10 cellular contexts compared by ENCODE assay signal in the genomic region with DNA sequence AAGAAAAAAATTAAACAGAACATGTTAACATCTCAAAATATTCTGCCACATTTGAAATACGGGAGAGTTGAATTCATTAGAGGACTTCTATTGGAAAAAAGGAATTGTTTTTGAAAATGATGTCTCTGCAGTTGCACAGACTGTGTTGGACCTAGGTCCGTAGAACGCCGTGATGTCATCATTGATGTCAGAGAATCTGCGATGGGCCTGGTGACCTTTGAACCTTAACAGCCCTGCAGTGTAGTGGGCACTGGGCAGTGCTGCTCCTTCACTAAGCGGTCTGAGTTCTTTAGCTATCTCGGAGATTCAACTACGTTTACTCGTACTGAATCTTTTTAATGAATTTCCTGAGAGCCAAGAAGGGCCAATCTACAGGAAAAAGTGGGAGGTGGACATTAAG. TPM values are rescaled to one million over a fixed set of nuclear protein-coding genes. Genes with fewer than 3 reads are reported as not detected.
"Had no signal": no experiment of that assay in that cellular context is flagged by ENCODE, and none has a peak within 500 bp of the region (broad histone marks: within the 10 kb centered on the region; RNA-seq: fewer than 3 reads in every experiment).

A gene with protein sequence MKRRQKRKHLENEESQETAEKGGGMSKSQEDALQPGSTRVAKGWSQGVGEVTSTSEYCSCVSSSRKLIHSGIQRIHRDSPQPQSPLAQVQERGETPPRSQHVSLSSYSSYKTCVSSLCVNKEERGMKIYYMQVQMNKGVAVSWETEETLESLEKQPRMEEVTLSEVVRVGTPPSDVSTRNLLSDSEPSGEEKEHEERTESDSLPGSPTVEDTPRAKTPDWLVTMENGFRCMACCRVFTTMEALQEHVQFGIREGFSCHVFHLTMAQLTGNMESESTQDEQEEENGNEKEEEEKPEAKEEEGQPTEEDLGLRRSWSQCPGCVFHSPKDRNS (plus strand): TSS at position 220 of the 400 bp plus-strand sequence. CDS start 211 bp downstream, outside the sequence.

- DNase-seq: IMR-90, Karpas-422, KBM-7, KG1 had no signal

- H3K27ac ChIP-seq: HL-60, KMS-11 had no signal

- H3K27ac Mint-ChIP-seq: IgD-negative memory B cell had no signal

- H3K9ac ChIP-seq: KMS-11 had no signal

- H3K9me3 Mint-ChIP-seq: IgD-negative memory B cell had no signal

- FAIRE-seq: HTR-8/SVneo had no signal

- H3K4me3 Mint-ChIP-seq: IgD-negative memory B cell had no signal

- H3K4me2 ChIP-seq: KMS-11 had no signal

- H3K4me1 Mint-ChIP-seq: IgD-negative memory B cell had no signal

RNA-seq across cellular contexts. Expression of the gene that starts here (rescaled TPM):
- total RNA-seq: HT-29, HT1080, IMR-90 had no signal
- polyA plus RNA-seq: IgD-negative memory B cell, IMR-90 had no signal
